ENCODE assay signal across 8 cellular contexts in genomic region chr1:18557621-18558465, GRCh38.
DNase-seq lines count a peak whose midpoint lies in the region; ATAC-seq and TF ChIP-seq lines count a peak whose summit lies in the region.

No MANE protein-coding gene starts in this region.

- peaks cover 22% of the 10 kb centered on the region for H3K27me3 ChIP-seq in endodermal cell (ENCODE audit: control insufficient read depth, insufficient read depth, low read length, poor library complexity, severe bottlenecking)
- peaks cover 11% of the 10 kb centered on the region for H3K27me3 ChIP-seq in trophoblast cell (ENCODE audit: insufficient read depth, low read length)

- no peaks in the 10 kb centered on the region for H3K79me2 ChIP-seq in trophoblast cell (ENCODE audit: control insufficient read depth, insufficient read depth, low read length, poor library complexity)

- peaks cover 24% of the 10 kb centered on the region for H3K27me3 Mint-ChIP-seq in endodermal cell (ENCODE audit: insufficient read depth)

- ATAC-seq in GM19463 (IDR thresholded peaks at IDR 0.05; ENCODE audit: unreplicated experiment) (no peak), HG02571 (IDR thresholded peaks at IDR 0.05; ENCODE audit: unreplicated experiment) (no peak)

- no peaks in the 10 kb centered on the region for H3K79me1 ChIP-seq in trophoblast cell (ENCODE audit: low read length)

- no peaks in the 10 kb centered on the region for H3K36me3 ChIP-seq in endodermal cell (ENCODE audit: control insufficient read depth, insufficient read depth, low read length)
- no peaks in the 10 kb centered on the region for H3K36me3 ChIP-seq in trophoblast cell (ENCODE audit: control insufficient read depth in 1 of 2, insufficient read depth in 2 of 2, low read length in 2 of 2)

- H3K4me1 Mint-ChIP-seq in endodermal cell = peaks cover 17% of the 10 kb centered on the region

- no peaks in the 10 kb centered on the region for H3K9me3 Mint-ChIP-seq in endodermal cell

- H4K8ac ChIP-seq in trophoblast cell (ENCODE audit: low read depth, low read length) = no peak overlapping the region

- H3K4me3 ChIP-seq in endodermal cell (ENCODE audit: low read length) = peak overlapping the region; percentile 59
- H3K4me3 ChIP-seq in trophoblast cell (ENCODE audit: low read depth, low read length) = no peak overlapping the region

- H3K4me1 ChIP-seq in endodermal cell (ENCODE audit: control insufficient read depth, insufficient read depth, low read length) (peaks cover 6% of the 10 kb centered on the region), trophoblast cell (ENCODE audit: control insufficient read depth in 1 of 2, insufficient read depth in 2 of 2, low read length in 2 of 2) (peaks cover 0 to 2% of the 10 kb centered on the region in 2 experiments)

- no peak overlapping the region for H2AK5ac ChIP-seq in trophoblast cell (ENCODE audit: low read length)

- H3K4me3 Mint-ChIP-seq in endodermal cell = peak overlapping the region; percentile 44

- H3K27ac ChIP-seq in endodermal cell (ENCODE audit: low read depth, low read length) (no peak overlapping the region), trophoblast cell (ENCODE audit: low read depth, low read length) (no peak overlapping the region)

- H3K4ac ChIP-seq in trophoblast cell (ENCODE audit: low read depth, low read length) = no peak overlapping the region

- H4K12ac ChIP-seq in trophoblast cell (ENCODE audit: low read depth, low read length) = no peak overlapping the region

- H3K14ac ChIP-seq in trophoblast cell (ENCODE audit: low read length) = no peak overlapping the region

- no peak overlapping the region for H3K23ac ChIP-seq in trophoblast cell (ENCODE audit: low read length)

- 4 to 9% methylated on average over 23 to 29 of the region's 29 CpGs for WGBS in endodermal cell (ENCODE audit: insufficient coverage in 1 of 2, insufficient read length in 1 of 2), 2 experiments
- WGBS in trophoblast cell (ENCODE audit: extremely low coverage, insufficient coverage, insufficient read length) = no CpG with 5 or more reads among the region's 29 CpGs

- no peak overlapping the region for H2BK120ac ChIP-seq in trophoblast cell (ENCODE audit: insufficient read depth, low read length, poor library complexity)

- H3K4me2 ChIP-seq in trophoblast cell (ENCODE audit: low read length) = peak overlapping the region; percentile 2

- H3K9me3 ChIP-seq in endodermal cell (ENCODE audit: control insufficient read depth, low read length) (no peaks in the 10 kb centered on the region), trophoblast cell (ENCODE audit: insufficient read depth, low read depth, low read length) (peaks cover 2% of the 10 kb centered on the region)

- DNase-seq in EH (ENCODE audit: low read depth) (peak; percentile 3), NCI-H510A (lab: John Stamatoyannopoulos, UW) (peak; percentile 84), endodermal cell (peak; percentile 91), trophoblast cell (peak in 1 of 2 donors; percentile 2), Kasumi-1 (lab: John Stamatoyannopoulos, UW) (no peak), NCI-H187 treated with DMSO at 0.1 percent for 48 hours (lab: John Stamatoyannopoulos, UW) (no peak)

- no peak overlapping the region for H4K91ac ChIP-seq in trophoblast cell (ENCODE audit: low read depth, low read length)

- H3K18ac ChIP-seq in trophoblast cell (ENCODE audit: low read length) = no peak overlapping the region

- TF ChIP-seq CTCF in endodermal cell (conservative IDR thresholded peaks at IDR 0.05) = peak; percentile 50

- H2BK12ac ChIP-seq in trophoblast cell (ENCODE audit: low read length) = no peak overlapping the region

- H2AFZ ChIP-seq in trophoblast cell (ENCODE audit: insufficient read depth, low read length, poor library complexity) = no peak overlapping the region

- H3K36me3 Mint-ChIP-seq in endodermal cell (ENCODE audit: low read depth) = no peaks in the 10 kb centered on the region

- H3K9ac ChIP-seq in endodermal cell (ENCODE audit: extremely low read depth, low read length, poor library complexity, severe bottlenecking) = no peak overlapping the region
- H3K9ac ChIP-seq in trophoblast cell (ENCODE audit: low read length) = no peak overlapping the region

- no peak overlapping the region for H3K27ac Mint-ChIP-seq in endodermal cell

- no peak overlapping the region for H2BK5ac ChIP-seq in trophoblast cell (ENCODE audit: low read depth, low read length, poor library complexity)

Comparison
In these comparisons a context has a peak if more than half of its experiments do, and no peak if none do; other contexts are left out.
1. DNase-seq: peak in EH (single experiment), NCI-H510A (single experiment) and endodermal cell (single experiment); none in Kasumi-1 (0 of 2) and NCI-H187 treated with DMSO at 0.1 percent for 48 hours (single experiment).